1 cellular context compared by ENCODE assay signal in the genomic region with DNA sequence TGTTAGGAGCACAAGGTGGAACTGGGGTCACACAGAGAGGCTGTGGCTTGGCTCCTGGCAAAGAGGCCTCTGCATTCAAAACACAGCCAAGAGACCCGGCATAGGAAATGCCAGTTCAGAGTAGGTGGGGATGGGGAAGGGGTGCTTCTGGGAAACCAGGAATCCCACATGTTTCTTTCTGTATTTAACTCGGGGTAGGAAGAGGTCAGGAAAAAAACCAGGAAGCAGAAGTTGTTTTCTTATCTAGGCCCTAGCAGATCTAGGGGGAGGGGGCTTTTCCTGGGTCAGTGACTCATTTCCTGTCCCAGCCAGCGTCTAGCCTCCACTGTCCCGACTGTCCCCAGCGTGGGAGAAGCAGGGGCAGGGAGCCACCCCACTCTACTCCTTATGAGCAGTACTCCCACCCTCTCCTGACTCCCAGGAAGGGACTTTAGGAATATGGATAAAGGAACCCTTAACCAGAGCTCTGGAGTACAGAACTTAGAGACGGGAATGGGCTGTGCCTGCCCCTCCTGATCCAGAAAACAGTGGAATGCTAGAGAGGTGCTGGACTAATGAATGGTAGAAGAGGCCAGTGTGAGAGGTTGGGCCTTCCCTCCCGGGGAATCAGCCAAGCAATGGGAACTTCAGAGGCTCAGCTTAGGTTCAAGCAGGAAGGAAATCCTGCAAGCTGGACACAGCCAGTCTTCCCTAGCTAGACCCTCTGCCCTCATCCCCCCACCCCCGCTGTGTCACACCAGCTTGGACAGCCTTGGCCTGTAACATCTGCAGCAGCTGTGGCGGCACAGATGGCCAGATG.
TF ChIP-seq lines count a peak whose summit lies in the region.

No MANE protein-coding gene starts in this region.

TF ChIP-seq in HepG2, 621 proteins besides CTCF, POLR2A, EP300 and RAD21 (continued from another document and continues in another):
- TF ChIP-seq, protein P1, sequence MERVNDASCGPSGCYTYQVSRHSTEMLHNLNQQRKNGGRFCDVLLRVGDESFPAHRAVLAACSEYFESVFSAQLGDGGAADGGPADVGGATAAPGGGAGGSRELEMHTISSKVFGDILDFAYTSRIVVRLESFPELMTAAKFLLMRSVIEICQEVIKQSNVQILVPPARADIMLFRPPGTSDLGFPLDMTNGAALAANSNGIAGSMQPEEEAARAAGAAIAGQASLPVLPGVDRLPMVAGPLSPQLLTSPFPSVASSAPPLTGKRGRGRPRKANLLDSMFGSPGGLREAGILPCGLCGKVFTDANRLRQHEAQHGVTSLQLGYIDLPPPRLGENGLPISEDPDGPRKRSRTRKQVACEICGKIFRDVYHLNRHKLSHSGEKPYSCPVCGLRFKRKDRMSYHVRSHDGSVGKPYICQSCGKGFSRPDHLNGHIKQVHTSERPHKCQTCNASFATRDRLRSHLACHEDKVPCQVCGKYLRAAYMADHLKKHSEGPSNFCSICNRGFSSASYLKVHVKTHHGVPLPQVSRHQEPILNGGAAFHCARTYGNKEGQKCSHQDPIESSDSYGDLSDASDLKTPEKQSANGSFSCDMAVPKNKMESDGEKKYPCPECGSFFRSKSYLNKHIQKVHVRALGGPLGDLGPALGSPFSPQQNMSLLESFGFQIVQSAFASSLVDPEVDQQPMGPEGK (CRISPR knock-in tag; IDR thresholded peaks at IDR 0.05) = peak; percentile 56
- TF ChIP-seq ETV6 (CRISPR knock-in tag; conservative IDR thresholded peaks at IDR 0.05) (0 out of 2 replicates have a peak, but pooled peaks have one; percentile 30), CHD2 (IDR thresholded peaks at IDR 0.05; ENCODE audit: low read depth, low read length) (no peak), TBX2 (CRISPR knock-in tag; IDR thresholded peaks at IDR 0.05; ENCODE audit: borderline replicate concordance) (no peak), SPEN (CRISPR knock-in tag; IDR thresholded peaks at IDR 0.05; ENCODE audit: low read depth) (no peak), ZSCAN21 (CRISPR knock-in tag; IDR thresholded peaks at IDR 0.05; ENCODE audit: borderline replicate concordance) (0 out of 2 replicates have a peak, but pooled peaks have one; percentile 4), MEF2D (CRISPR knock-in tag; IDR thresholded peaks at IDR 0.05) (peak; percentile 33; the same call in 1 of the 2 replicates), KLF6 (CRISPR knock-in tag; IDR thresholded peaks at IDR 0.05) (0 out of 2 replicates have a peak, but pooled peaks have one; percentile 9), MED1 (CRISPR knock-in tag; IDR thresholded peaks at IDR 0.05) (peak; percentile 48; the same call in 1 of the 2 replicates), RBFOX2 (IDR thresholded peaks at IDR 0.05; ENCODE audit: low read depth, low read length) (no peak), CREB1 (IDR thresholded peaks at IDR 0.05) (no peak), CREB1 (CRISPR knock-in tag; IDR thresholded peaks at IDR 0.05) (peak; percentile 34; the same call in 1 of the 2 replicates), KAT8 (CRISPR knock-in tag; IDR thresholded peaks at IDR 0.05) (peak; percentile 67), ZNF720 (CRISPR knock-in tag; IDR thresholded peaks at IDR 0.05) (no peak), ZC3H13 (CRISPR knock-in tag; IDR thresholded peaks at IDR 0.05) (no peak), NR2C2 (CRISPR knock-in tag; IDR thresholded peaks at IDR 0.05; ENCODE audit: borderline replicate concordance) (peak; percentile 40; the same call in 1 of the 2 replicates), ZNF20 (CRISPR knock-in tag; IDR thresholded peaks at IDR 0.05) (no peak), ISX (CRISPR knock-in tag; conservative IDR thresholded peaks at IDR 0.05) (no peak)
- TF ChIP-seq, protein P2, sequence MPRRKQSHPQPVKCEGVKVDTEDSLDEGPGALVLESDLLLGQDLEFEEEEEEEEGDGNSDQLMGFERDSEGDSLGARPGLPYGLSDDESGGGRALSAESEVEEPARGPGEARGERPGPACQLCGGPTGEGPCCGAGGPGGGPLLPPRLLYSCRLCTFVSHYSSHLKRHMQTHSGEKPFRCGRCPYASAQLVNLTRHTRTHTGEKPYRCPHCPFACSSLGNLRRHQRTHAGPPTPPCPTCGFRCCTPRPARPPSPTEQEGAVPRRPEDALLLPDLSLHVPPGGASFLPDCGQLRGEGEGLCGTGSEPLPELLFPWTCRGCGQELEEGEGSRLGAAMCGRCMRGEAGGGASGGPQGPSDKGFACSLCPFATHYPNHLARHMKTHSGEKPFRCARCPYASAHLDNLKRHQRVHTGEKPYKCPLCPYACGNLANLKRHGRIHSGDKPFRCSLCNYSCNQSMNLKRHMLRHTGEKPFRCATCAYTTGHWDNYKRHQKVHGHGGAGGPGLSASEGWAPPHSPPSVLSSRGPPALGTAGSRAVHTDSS (CRISPR knock-in tag; conservative IDR thresholded peaks at IDR 0.05) = no peak
- TF ChIP-seq, protein P3, sequence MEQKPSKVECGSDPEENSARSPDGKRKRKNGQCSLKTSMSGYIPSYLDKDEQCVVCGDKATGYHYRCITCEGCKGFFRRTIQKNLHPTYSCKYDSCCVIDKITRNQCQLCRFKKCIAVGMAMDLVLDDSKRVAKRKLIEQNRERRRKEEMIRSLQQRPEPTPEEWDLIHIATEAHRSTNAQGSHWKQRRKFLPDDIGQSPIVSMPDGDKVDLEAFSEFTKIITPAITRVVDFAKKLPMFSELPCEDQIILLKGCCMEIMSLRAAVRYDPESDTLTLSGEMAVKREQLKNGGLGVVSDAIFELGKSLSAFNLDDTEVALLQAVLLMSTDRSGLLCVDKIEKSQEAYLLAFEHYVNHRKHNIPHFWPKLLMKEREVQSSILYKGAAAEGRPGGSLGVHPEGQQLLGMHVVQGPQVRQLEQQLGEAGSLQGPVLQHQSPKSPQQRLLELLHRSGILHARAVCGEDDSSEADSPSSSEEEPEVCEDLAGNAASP (CRISPR knock-in tag; IDR thresholded peaks at IDR 0.05; ENCODE audit: borderline replicate concordance) = 0 out of 2 replicates have a peak, but pooled peaks have one; percentile 12
- TF ChIP-seq, protein P4, sequence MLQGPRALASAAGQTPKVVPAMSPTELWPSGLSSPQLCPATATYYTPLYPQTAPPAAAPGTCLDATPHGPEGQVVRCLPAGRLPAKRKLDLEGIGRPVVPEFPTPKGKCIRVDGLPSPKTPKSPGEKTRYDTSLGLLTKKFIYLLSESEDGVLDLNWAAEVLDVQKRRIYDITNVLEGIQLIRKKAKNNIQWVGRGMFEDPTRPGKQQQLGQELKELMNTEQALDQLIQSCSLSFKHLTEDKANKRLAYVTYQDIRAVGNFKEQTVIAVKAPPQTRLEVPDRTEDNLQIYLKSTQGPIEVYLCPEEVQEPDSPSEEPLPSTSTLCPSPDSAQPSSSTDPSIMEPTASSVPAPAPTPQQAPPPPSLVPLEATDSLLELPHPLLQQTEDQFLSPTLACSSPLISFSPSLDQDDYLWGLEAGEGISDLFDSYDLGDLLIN (CRISPR knock-in tag; IDR thresholded peaks at IDR 0.05; ENCODE audit: borderline replicate concordance) = no peak
- TF ChIP-seq, protein P5, sequence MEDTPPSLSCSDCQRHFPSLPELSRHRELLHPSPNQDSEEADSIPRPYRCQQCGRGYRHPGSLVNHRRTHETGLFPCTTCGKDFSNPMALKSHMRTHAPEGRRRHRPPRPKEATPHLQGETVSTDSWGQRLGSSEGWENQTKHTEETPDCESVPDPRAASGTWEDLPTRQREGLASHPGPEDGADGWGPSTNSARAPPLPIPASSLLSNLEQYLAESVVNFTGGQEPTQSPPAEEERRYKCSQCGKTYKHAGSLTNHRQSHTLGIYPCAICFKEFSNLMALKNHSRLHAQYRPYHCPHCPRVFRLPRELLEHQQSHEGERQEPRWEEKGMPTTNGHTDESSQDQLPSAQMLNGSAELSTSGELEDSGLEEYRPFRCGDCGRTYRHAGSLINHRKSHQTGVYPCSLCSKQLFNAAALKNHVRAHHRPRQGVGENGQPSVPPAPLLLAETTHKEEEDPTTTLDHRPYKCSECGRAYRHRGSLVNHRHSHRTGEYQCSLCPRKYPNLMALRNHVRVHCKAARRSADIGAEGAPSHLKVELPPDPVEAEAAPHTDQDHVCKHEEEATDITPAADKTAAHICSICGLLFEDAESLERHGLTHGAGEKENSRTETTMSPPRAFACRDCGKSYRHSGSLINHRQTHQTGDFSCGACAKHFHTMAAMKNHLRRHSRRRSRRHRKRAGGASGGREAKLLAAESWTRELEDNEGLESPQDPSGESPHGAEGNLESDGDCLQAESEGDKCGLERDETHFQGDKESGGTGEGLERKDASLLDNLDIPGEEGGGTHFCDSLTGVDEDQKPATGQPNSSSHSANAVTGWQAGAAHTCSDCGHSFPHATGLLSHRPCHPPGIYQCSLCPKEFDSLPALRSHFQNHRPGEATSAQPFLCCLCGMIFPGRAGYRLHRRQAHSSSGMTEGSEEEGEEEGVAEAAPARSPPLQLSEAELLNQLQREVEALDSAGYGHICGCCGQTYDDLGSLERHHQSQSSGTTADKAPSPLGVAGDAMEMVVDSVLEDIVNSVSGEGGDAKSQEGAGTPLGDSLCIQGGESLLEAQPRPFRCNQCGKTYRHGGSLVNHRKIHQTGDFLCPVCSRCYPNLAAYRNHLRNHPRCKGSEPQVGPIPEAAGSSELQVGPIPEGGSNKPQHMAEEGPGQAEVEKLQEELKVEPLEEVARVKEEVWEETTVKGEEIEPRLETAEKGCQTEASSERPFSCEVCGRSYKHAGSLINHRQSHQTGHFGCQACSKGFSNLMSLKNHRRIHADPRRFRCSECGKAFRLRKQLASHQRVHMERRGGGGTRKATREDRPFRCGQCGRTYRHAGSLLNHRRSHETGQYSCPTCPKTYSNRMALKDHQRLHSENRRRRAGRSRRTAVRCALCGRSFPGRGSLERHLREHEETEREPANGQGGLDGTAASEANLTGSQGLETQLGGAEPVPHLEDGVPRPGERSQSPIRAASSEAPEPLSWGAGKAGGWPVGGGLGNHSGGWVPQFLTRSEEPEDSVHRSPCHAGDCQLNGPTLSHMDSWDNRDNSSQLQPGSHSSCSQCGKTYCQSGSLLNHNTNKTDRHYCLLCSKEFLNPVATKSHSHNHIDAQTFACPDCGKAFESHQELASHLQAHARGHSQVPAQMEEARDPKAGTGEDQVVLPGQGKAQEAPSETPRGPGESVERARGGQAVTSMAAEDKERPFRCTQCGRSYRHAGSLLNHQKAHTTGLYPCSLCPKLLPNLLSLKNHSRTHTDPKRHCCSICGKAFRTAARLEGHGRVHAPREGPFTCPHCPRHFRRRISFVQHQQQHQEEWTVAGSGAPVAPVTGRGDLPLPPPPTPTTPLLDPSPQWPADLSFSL (CRISPR knock-in tag; IDR thresholded peaks at IDR 0.05) = no peak
- TF ChIP-seq, protein P6, sequence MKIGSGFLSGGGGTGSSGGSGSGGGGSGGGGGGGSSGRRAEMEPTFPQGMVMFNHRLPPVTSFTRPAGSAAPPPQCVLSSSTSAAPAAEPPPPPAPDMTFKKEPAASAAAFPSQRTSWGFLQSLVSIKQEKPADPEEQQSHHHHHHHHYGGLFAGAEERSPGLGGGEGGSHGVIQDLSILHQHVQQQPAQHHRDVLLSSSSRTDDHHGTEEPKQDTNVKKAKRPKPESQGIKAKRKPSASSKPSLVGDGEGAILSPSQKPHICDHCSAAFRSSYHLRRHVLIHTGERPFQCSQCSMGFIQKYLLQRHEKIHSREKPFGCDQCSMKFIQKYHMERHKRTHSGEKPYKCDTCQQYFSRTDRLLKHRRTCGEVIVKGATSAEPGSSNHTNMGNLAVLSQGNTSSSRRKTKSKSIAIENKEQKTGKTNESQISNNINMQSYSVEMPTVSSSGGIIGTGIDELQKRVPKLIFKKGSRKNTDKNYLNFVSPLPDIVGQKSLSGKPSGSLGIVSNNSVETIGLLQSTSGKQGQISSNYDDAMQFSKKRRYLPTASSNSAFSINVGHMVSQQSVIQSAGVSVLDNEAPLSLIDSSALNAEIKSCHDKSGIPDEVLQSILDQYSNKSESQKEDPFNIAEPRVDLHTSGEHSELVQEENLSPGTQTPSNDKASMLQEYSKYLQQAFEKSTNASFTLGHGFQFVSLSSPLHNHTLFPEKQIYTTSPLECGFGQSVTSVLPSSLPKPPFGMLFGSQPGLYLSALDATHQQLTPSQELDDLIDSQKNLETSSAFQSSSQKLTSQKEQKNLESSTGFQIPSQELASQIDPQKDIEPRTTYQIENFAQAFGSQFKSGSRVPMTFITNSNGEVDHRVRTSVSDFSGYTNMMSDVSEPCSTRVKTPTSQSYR (CRISPR knock-in tag; IDR thresholded peaks at IDR 0.05; ENCODE audit: borderline replicate concordance) = peak; percentile 66; the same call in 1 of the 2 replicates
- TF ChIP-seq, protein P7, sequence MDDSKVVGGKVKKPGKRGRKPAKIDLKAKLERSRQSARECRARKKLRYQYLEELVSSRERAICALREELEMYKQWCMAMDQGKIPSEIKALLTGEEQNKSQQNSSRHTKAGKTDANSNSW (CRISPR knock-in tag; IDR thresholded peaks at IDR 0.05; ENCODE audit: borderline replicate concordance) = no peak
